ENCODE assay signal across 20 cellular contexts in genomic region chr9:125989524-125990180, GRCh38.
DNase-seq lines count a peak whose midpoint lies in the region; ATAC-seq and TF ChIP-seq lines count a peak whose summit lies in the region.
"Had no signal": no experiment of that assay in that cellular context is flagged by ENCODE, and none has a peak within 500 bp of the region (broad histone marks: within the 10 kb centered on the region; RNA-seq: fewer than 3 reads in every experiment).

No MANE protein-coding gene starts in this region.

- no peaks in the 10 kb centered on the region for H3K9me3 Mint-ChIP-seq in endodermal cell
- H3K9me3 Mint-ChIP-seq: GM23338 had no signal

- H3K4me3 Mint-ChIP-seq in endodermal cell: no peak overlapping the region
- H3K4me3 Mint-ChIP-seq: CD4-positive, alpha-beta T cell; GM23338 had no signal

- H3K27me3 ChIP-seq in endodermal cell (ENCODE audit: control insufficient read depth, insufficient read depth, low read length, poor library complexity, severe bottlenecking): no peaks in the 10 kb centered on the region
- peaks cover 3% of the 10 kb centered on the region for H3K27me3 ChIP-seq in osteoblast (ENCODE audit: insufficient read depth, low read length)
- no peaks in the 10 kb centered on the region for H3K27me3 ChIP-seq in aorta (ENCODE audit: control insufficient read depth in 1 of 2, insufficient read depth in 2 of 2, low read length in 1 of 2)
- H3K27me3 ChIP-seq: BE2C had no signal

- no peak overlapping the region for H3K4me3 ChIP-seq in endodermal cell (ENCODE audit: low read length)
- H3K4me3 ChIP-seq in osteoblast (ENCODE audit: insufficient read depth, low read length): no peak overlapping the region
- no peak overlapping the region for H3K4me3 ChIP-seq in aorta (ENCODE audit: low read length in 2 of 2)
- H3K4me3 ChIP-seq: GM12878, GM23338 had no signal

- no peaks in the 10 kb centered on the region for H3K36me3 Mint-ChIP-seq in endodermal cell (ENCODE audit: low read depth)

- TF ChIP-seq CTCF in endodermal cell (conservative IDR thresholded peaks at IDR 0.05) (no peak), osteoblast (IDR thresholded peaks at IDR 0.05; ENCODE audit: extremely low read depth, low read depth, low read length) (no peak)

- DNase-seq in activated effector memory CD4-positive, alpha-beta T cell treated with anti-CD3 and anti-CD28 coated beads, Interleukin-2, amount 50 U/mL, for 16 hours: peak; percentile 47
- DNase-seq in activated effector memory CD4-positive, alpha-beta T cell treated with Interleukin-2 at 50 U/mL for 16 hours: no peak
- peak; percentile 31 for DNase-seq in endodermal cell
- peak; percentile 59 for DNase-seq in osteoblast (ENCODE audit: insufficient read length, low spot score, missing footprints)
- peak in 1 of 2 donors; percentile 70 for DNase-seq in aorta
- DNase-seq in hepatic stellate cell (ENCODE audit: low spot score): no peak
- DNase-seq in DMS 273 (lab: John Stamatoyannopoulos, UW; ENCODE audit: unreplicated experiment): no peak
- DNase-seq in T1000 (lab: John Stamatoyannopoulos, UW): no peak
- DNase-seq: BE2C, EL, NCI-H1092 treated with DMSO at 0.1 percent for 48 hours, NCI-H2081 treated with DMSO at 0.1 percent for 48 hours, NCI-H446 treated with DMSO at 0.1 percent for 48 hours, NCI-H69 had no signal

- H3K79me2 ChIP-seq in osteoblast (ENCODE audit: insufficient read depth, low read length): no peaks in the 10 kb centered on the region

- no peak overlapping the region for H3K27ac ChIP-seq in endodermal cell (ENCODE audit: low read depth, low read length)
- no peak overlapping the region for H3K27ac ChIP-seq in osteoblast (ENCODE audit: low read depth, low read length)
- no peak overlapping the region for H3K27ac ChIP-seq in aorta (ENCODE audit: low read depth in 1 of 2, low read length in 2 of 2)

- H3K4me1 ChIP-seq in endodermal cell (ENCODE audit: control insufficient read depth, insufficient read depth, low read length) (no peaks in the 10 kb centered on the region), osteoblast (ENCODE audit: insufficient read depth, low read length) (no peaks in the 10 kb centered on the region), aorta (ENCODE audit: control insufficient read depth in 1 of 2, insufficient read depth in 2 of 2, low read length in 2 of 2) (no peaks in the 10 kb centered on the region)
- H3K4me1 ChIP-seq: Caco-2 had no signal

- H3K36me3 ChIP-seq in endodermal cell (ENCODE audit: control insufficient read depth, insufficient read depth, low read length) (no peaks in the 10 kb centered on the region), osteoblast (ENCODE audit: insufficient read depth, low read length) (no peaks in the 10 kb centered on the region), aorta (ENCODE audit: control insufficient read depth in 1 of 2, insufficient read depth in 2 of 2, low read length in 1 of 2) (no peaks in the 10 kb centered on the region)
- H3K36me3 ChIP-seq: BE2C had no signal

- WGBS in endodermal cell (ENCODE audit: insufficient coverage in 1 of 2, insufficient read length in 1 of 2), 2 experiments: 87 to 96% methylated on average over 9 to 12 of the region's 12 CpGs
- WGBS in aorta, 2 donors: 88 to 91% methylated on average over 12 of the region's 12 CpGs

- peak; percentile 27 for ATAC-seq in aorta (ENCODE audit: low FRiP score)
- ATAC-seq: GM23338, HCT116, Panc1 had no signal

- H3K4me1 Mint-ChIP-seq in endodermal cell: peaks cover 5% of the 10 kb centered on the region

- intact Hi-C loops in aorta (cut with DNase I): loop anchor here in 1 of 2 donors (10.0 kb wide), 1 partner anchor 55 kb away; no protein-coding TSS in a partner anchor

- H3K27me3 Mint-ChIP-seq in endodermal cell (ENCODE audit: insufficient read depth): peaks cover 2% of the 10 kb centered on the region

- no peak overlapping the region for H3K27ac Mint-ChIP-seq in endodermal cell
- H3K27ac Mint-ChIP-seq: CD4-positive, alpha-beta T cell had no signal

- H2AFZ ChIP-seq in osteoblast (ENCODE audit: low read length): no peak overlapping the region

- H4K20me1 ChIP-seq in osteoblast (ENCODE audit: insufficient read depth, low read length): no peaks in the 10 kb centered on the region

- H3K9ac ChIP-seq in endodermal cell (ENCODE audit: extremely low read depth, low read length, poor library complexity, severe bottlenecking): no peak overlapping the region

- no peak overlapping the region for H3K4me2 ChIP-seq in osteoblast (ENCODE audit: insufficient read depth, low read length)
- H3K4me2 ChIP-seq: GM23338 had no signal

- H3K9me3 ChIP-seq in endodermal cell (ENCODE audit: control insufficient read depth, low read length) (no peaks in the 10 kb centered on the region), osteoblast (ENCODE audit: low read depth, low read length) (no peaks in the 10 kb centered on the region), aorta (ENCODE audit: control insufficient read depth, low read length) (no peaks in the 10 kb centered on the region)
- H3K9me3 ChIP-seq: BE2C, Caco-2 had no signal

Comparison
In these comparisons a context has a peak if more than half of its experiments do, and no peak if none do; other contexts are left out.
1. DNase-seq: peak in activated effector memory CD4-positive, alpha-beta T cell treated with anti-CD3 and anti-CD28 coated beads, Interleukin-2, amount 50 U/mL, for 16 hours (single experiment), endodermal cell (single experiment) and osteoblast (single experiment); none in activated effector memory CD4-positive, alpha-beta T cell treated with Interleukin-2 at 50 U/mL for 16 hours (single experiment), hepatic stellate cell (single experiment), DMS 273 (single experiment) and T1000 (single experiment).